ENCODE assay signal across 12 cellular contexts in the genomic region with DNA sequence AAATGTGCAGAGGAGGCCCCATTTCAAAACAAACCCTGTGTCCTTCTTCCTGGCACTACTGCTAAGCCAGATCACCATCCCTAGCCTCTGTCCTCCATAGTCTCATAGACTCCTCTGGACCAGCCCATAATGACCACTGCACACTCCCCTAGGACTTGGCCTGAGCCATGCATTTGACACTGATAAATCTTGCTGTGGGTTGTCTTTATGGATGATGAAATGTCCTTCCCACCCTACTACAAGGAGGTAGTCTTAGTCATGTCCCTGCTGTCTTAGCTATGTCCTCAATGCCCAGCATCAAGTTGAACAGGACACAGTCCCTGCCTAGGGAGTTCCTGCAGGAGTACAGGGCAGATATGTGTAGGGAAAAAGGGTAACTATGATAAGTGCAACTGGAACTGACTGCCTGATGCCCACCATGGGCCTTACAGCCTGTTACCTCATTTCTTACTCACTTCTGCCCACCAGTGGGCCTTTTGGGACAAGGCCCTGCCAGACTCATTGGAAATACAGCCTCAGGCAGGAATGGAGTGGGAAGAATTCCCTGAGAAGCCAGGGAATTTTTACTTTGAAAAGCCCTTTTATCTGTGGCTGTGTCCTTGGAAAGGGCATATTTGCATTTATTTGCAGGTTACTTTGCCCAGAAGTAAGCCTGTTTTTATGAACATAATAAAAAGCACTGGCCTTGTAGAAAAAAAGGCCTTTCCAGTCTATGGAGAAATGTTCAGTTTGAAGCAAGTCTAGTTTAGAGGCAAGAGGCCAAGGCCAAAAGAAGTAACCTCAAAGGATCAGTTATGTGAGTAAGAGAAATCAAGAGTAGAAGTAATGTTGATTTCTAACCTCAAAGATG.
DNase-seq lines count a peak whose midpoint lies in the region; ATAC-seq and TF ChIP-seq lines count a peak whose summit lies in the region.
"Had no signal": no experiment of that assay in that cellular context is flagged by ENCODE, and none has a peak within 500 bp of the region (broad histone marks: within the 10 kb centered on the region; RNA-seq: fewer than 3 reads in every experiment).

No MANE protein-coding gene starts in this region.

- no peak overlapping the region for H3K27ac ChIP-seq in endodermal cell (ENCODE audit: low read depth, low read length)
- H3K27ac ChIP-seq in stomach: no peak overlapping the region
- H3K27ac ChIP-seq: neutrophil had no signal

- peak; percentile 29 for DNase-seq in ELR (ENCODE audit: low read depth)
- peak; percentile 43 for DNase-seq in NCI-H226
- peak; percentile 76 for DNase-seq in endodermal cell
- no peak for DNase-seq in neural crest cell (ENCODE audit: low read depth, low spot score)
- no peak for DNase-seq in activated naive CD8-positive, alpha-beta T cell treated with anti-CD3 and anti-CD28 coated beads, Interleukin-2, amount 50 U/mL, for 24 hours
- DNase-seq in stomach: no peak
- no peak for DNase-seq in NCI-H510A treated with DMSO at 0.1 percent for 48 hours (lab: John Stamatoyannopoulos, UW)
- DNase-seq: activated CD4-positive, alpha-beta T cell treated with anti-CD3 and anti-CD28 coated beads for 36 hours; activated naive CD4-positive, alpha-beta T cell treated with anti-CD3 and anti-CD28 coated beads, Interleukin-2, amount 10 ng/mL, durations not matched to agents 7 days and 5 days; KBM-7 had no signal

- H3K9ac ChIP-seq in endodermal cell (ENCODE audit: extremely low read depth, low read length, poor library complexity, severe bottlenecking): no peak overlapping the region

- no peak overlapping the region for H3K4me3 ChIP-seq in endodermal cell (ENCODE audit: low read length)
- no peak overlapping the region for H3K4me3 ChIP-seq in stomach

- H3K4me1 Mint-ChIP-seq in endodermal cell (no peaks in the 10 kb centered on the region), neural crest cell (peaks cover 10% of the 10 kb centered on the region)
- H3K4me1 Mint-ChIP-seq in activated naive CD8-positive, alpha-beta T cell treated with anti-CD3 and anti-CD28 coated beads, Interleukin-2, amount 50 U/mL, for 24 hours: no peaks in the 10 kb centered on the region
- H3K4me1 Mint-ChIP-seq: activated CD4-positive, alpha-beta T cell treated with anti-CD3 and anti-CD28 coated beads for 36 hours; activated naive CD4-positive, alpha-beta T cell treated with anti-CD3 and anti-CD28 coated beads, Interleukin-2, amount 10 ng/mL, durations not matched to agents 7 days and 5 days had no signal

- TF ChIP-seq CTCF in endodermal cell (conservative IDR thresholded peaks at IDR 0.05): peak; percentile 80
- peak; percentile 37 for TF ChIP-seq CTCF in neural crest cell (conservative IDR thresholded peaks at IDR 0.05)
- no peak for TF ChIP-seq CTCF in stomach (IDR thresholded peaks at IDR 0.05)

- no peaks in the 10 kb centered on the region for H3K9me3 ChIP-seq in endodermal cell (ENCODE audit: control insufficient read depth, low read length)
- no peaks in the 10 kb centered on the region for H3K9me3 ChIP-seq in stomach
- H3K9me3 ChIP-seq: neutrophil had no signal

- no peaks in the 10 kb centered on the region for H3K27me3 ChIP-seq in endodermal cell (ENCODE audit: control insufficient read depth, insufficient read depth, low read length, poor library complexity, severe bottlenecking)
- H3K27me3 ChIP-seq in stomach: no peaks in the 10 kb centered on the region
- H3K27me3 ChIP-seq: neutrophil had no signal

- TF ChIP-seq POLR2A in stomach (IDR thresholded peaks at IDR 0.05): no peak

- H3K27ac Mint-ChIP-seq in endodermal cell (no peak overlapping the region), neural crest cell (ENCODE audit: unreplicated experiment) (no peak overlapping the region)
- H3K27ac Mint-ChIP-seq in activated naive CD8-positive, alpha-beta T cell treated with anti-CD3 and anti-CD28 coated beads, Interleukin-2, amount 50 U/mL, for 24 hours: no peak overlapping the region
- H3K27ac Mint-ChIP-seq: activated CD4-positive, alpha-beta T cell treated with anti-CD3 and anti-CD28 coated beads for 36 hours; activated naive CD4-positive, alpha-beta T cell treated with anti-CD3 and anti-CD28 coated beads, Interleukin-2, amount 10 ng/mL, durations not matched to agents 7 days and 5 days had no signal

- no peaks in the 10 kb centered on the region for H3K4me1 ChIP-seq in endodermal cell (ENCODE audit: control insufficient read depth, insufficient read depth, low read length)
- H3K4me1 ChIP-seq in stomach: no peaks in the 10 kb centered on the region

- H3K27me3 Mint-ChIP-seq in endodermal cell (ENCODE audit: insufficient read depth) (no peaks in the 10 kb centered on the region), neural crest cell (ENCODE audit: low read depth) (no peaks in the 10 kb centered on the region)
- peaks cover 2% of the 10 kb centered on the region for H3K27me3 Mint-ChIP-seq in activated naive CD8-positive, alpha-beta T cell treated with anti-CD3 and anti-CD28 coated beads, Interleukin-2, amount 50 U/mL, for 24 hours

- TF ChIP-seq EP300 in stomach (IDR thresholded peaks at IDR 0.05): no peak

- no peak for ATAC-seq in GM19467 (IDR thresholded peaks at IDR 0.05; ENCODE audit: unreplicated experiment)
- ATAC-seq in activated naive CD8-positive, alpha-beta T cell treated with anti-CD3 and anti-CD28 coated beads, Interleukin-2, amount 50 U/mL, for 24 hours: no peak
- ATAC-seq: activated CD4-positive, alpha-beta T cell treated with anti-CD3 and anti-CD28 coated beads for 36 hours had no signal

- H3K36me3 Mint-ChIP-seq in endodermal cell (ENCODE audit: low read depth) (no peaks in the 10 kb centered on the region), neural crest cell (ENCODE audit: low read depth) (no peaks in the 10 kb centered on the region)
- H3K36me3 Mint-ChIP-seq in activated naive CD8-positive, alpha-beta T cell treated with anti-CD3 and anti-CD28 coated beads, Interleukin-2, amount 50 U/mL, for 24 hours (ENCODE audit: low read depth): no peaks in the 10 kb centered on the region
- H3K36me3 Mint-ChIP-seq: activated naive CD4-positive, alpha-beta T cell treated with anti-CD3 and anti-CD28 coated beads, Interleukin-2, amount 10 ng/mL, durations not matched to agents 7 days and 5 days had no signal

- H3K4me3 Mint-ChIP-seq in endodermal cell: no peak overlapping the region
- H3K4me3 Mint-ChIP-seq in neural crest cell: no peak overlapping the region
- no peak overlapping the region for H3K4me3 Mint-ChIP-seq in activated naive CD8-positive, alpha-beta T cell treated with anti-CD3 and anti-CD28 coated beads, Interleukin-2, amount 50 U/mL, for 24 hours
- H3K4me3 Mint-ChIP-seq: activated CD4-positive, alpha-beta T cell treated with anti-CD3 and anti-CD28 coated beads for 36 hours; activated naive CD4-positive, alpha-beta T cell treated with anti-CD3 and anti-CD28 coated beads, Interleukin-2, amount 10 ng/mL, durations not matched to agents 7 days and 5 days had no signal

- no peaks in the 10 kb centered on the region for H3K36me3 ChIP-seq in endodermal cell (ENCODE audit: control insufficient read depth, insufficient read depth, low read length)
- no peaks in the 10 kb centered on the region for H3K36me3 ChIP-seq in stomach
- H3K36me3 ChIP-seq: neutrophil had no signal

- intact Hi-C loops in stomach (cut with DNase I; ENCODE audit: low total_unique reads): no loop called here

- H3K9me3 Mint-ChIP-seq in endodermal cell (no peaks in the 10 kb centered on the region), neural crest cell (no peaks in the 10 kb centered on the region)
- H3K9me3 Mint-ChIP-seq in activated naive CD8-positive, alpha-beta T cell treated with anti-CD3 and anti-CD28 coated beads, Interleukin-2, amount 50 U/mL, for 24 hours: no peaks in the 10 kb centered on the region
- H3K9me3 Mint-ChIP-seq: activated naive CD4-positive, alpha-beta T cell treated with anti-CD3 and anti-CD28 coated beads, Interleukin-2, amount 10 ng/mL, durations not matched to agents 7 days and 5 days had no signal

Comparison
In these comparisons a context has a peak if more than half of its experiments do, and no peak if none do; other contexts are left out.
1. DNase-seq: peak in ELR (single experiment), NCI-H226 (single experiment) and endodermal cell (single experiment); none in neural crest cell (single experiment), activated naive CD8-positive, alpha-beta T cell treated with anti-CD3 and anti-CD28 coated beads, Interleukin-2, amount 50 U/mL, for 24 hours (single experiment), stomach (single experiment) and NCI-H510A treated with DMSO at 0.1 percent for 48 hours (single experiment).
2. CTCF ChIP-seq: peak in endodermal cell (single experiment) and neural crest cell (single experiment); none in stomach (0 of 7).